ENCODE assay signal across 8 cellular contexts in the genomic region with DNA sequence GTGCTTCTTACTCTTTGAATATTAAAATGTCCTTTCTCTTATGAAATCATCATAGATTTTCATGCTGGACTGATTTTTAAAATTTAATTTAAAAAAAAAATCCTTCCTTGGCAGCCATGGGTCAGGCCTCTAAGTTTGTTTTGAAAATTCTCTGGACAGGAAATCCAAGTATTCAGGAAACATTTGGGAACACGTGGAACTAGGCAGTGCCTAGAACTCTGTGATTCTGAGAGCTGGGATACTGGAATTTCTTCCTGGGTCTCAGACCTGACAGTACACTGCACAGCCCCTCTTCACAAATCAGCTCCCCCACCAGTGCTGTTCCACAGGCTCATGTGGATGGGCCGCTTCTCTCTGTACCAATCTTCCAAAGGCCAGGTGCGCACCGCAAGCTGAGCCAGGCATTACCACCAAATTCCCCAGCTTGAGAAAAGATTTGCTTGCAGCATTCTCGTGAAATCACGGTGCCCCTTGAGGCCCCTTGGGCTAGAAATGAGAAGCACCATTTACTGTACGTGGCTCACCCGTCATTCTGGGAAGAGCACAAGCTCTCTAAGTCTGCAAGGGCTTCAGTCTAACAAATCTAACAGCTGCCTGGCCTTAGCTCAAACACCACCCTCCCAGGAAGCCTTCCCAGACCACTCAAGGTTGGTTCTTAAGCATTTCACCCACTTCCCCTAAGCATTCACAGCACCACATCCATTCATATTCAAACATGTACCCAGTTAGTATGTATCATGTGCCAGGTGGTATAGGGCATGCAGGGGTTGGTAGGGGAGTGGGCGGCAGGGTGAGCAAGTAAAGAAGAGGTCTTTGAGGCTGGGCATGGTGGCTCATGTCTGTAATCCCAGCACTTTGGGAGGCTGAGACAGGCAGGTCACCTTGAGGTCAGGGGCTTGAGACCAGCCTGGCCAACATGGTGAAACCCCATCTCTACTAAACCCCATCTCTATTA. TPM values are rescaled to one million over a fixed set of nuclear protein-coding genes. Genes with fewer than 3 reads are reported as not detected.
DNase-seq lines count a peak whose midpoint lies in the region; ATAC-seq and TF ChIP-seq lines count a peak whose summit lies in the region.

No MANE protein-coding gene starts in this region.

- no peak for DNase-seq in activated CD4-positive, alpha-beta T cell treated with anti-CD3 and anti-CD28 coated beads, Interleukin-2, amount 10 ng/mL, durations not matched to agents 24 days and 14 days
- DNase-seq in activated CD4-positive, alpha-beta T cell treated with anti-CD3 and anti-CD28 coated beads for 4 hours, result no peak
- DNase-seq in WERI-Rb-1, result no peak
- peak; percentile 44 for DNase-seq in left lobe of liver (ENCODE audit: low spot score)
- DNase-seq in thoracic aorta (ENCODE audit: low spot score), result no peak
- DNase-seq in NCI-H748 (lab: John Stamatoyannopoulos, UW; ENCODE audit: unreplicated experiment), result no peak
- DNase-seq in NCI-H2171 (lab: John Stamatoyannopoulos, UW), result no peak
- no peak for DNase-seq in amniotic stem cell (lab: John Stamatoyannopoulos, UW)

- no peaks in the 10 kb centered on the region for H3K9me3 Mint-ChIP-seq in activated CD4-positive, alpha-beta T cell treated with anti-CD3 and anti-CD28 coated beads, Interleukin-2, amount 10 ng/mL, durations not matched to agents 24 days and 14 days

- intact Hi-C loops in activated CD4-positive, alpha-beta T cell treated with anti-CD3 and anti-CD28 coated beads, Interleukin-2, amount 10 ng/mL, durations not matched to agents 24 days and 14 days (cut with micrococcal nuclease), result no loop called here

- ATAC-seq in left lobe of liver (no peak), thoracic aorta (ENCODE audit: insufficient number of reproducible peaks, low FRiP score, low read depth) (no peak)

- H3K4me3 ChIP-seq in WERI-Rb-1 (ENCODE audit: low read depth, low read length), result no peak overlapping the region
- no peak overlapping the region for H3K4me3 ChIP-seq in thoracic aorta

- peaks cover 16% of the 10 kb centered on the region for H3K36me3 Mint-ChIP-seq in activated CD4-positive, alpha-beta T cell treated with anti-CD3 and anti-CD28 coated beads, Interleukin-2, amount 10 ng/mL, durations not matched to agents 24 days and 14 days (ENCODE audit: low read depth)

- no peak overlapping the region for H3K4me3 Mint-ChIP-seq in activated CD4-positive, alpha-beta T cell treated with anti-CD3 and anti-CD28 coated beads, Interleukin-2, amount 10 ng/mL, durations not matched to agents 24 days and 14 days

- no peaks in the 10 kb centered on the region for H3K36me3 ChIP-seq in WERI-Rb-1
- no peaks in the 10 kb centered on the region for H3K36me3 ChIP-seq in thoracic aorta

- H3K27ac ChIP-seq in WERI-Rb-1, result peak overlapping the region; percentile 6
- peak overlapping the region; percentile 66 to 68 for H3K27ac ChIP-seq in thoracic aorta

- H3K27me3 Mint-ChIP-seq in activated CD4-positive, alpha-beta T cell treated with anti-CD3 and anti-CD28 coated beads, Interleukin-2, amount 10 ng/mL, durations not matched to agents 24 days and 14 days, result no peaks in the 10 kb centered on the region

- H3K27ac Mint-ChIP-seq in activated CD4-positive, alpha-beta T cell treated with anti-CD3 and anti-CD28 coated beads, Interleukin-2, amount 10 ng/mL, durations not matched to agents 24 days and 14 days, result peak overlapping the region; percentile 48

- no peaks in the 10 kb centered on the region for H3K9me3 ChIP-seq in WERI-Rb-1 (ENCODE audit: severe bottlenecking)
- no peaks in the 10 kb centered on the region for H3K9me3 ChIP-seq in thoracic aorta

- H3K4me1 Mint-ChIP-seq in activated CD4-positive, alpha-beta T cell treated with anti-CD3 and anti-CD28 coated beads, Interleukin-2, amount 10 ng/mL, durations not matched to agents 24 days and 14 days, result peaks cover 66% of the 10 kb centered on the region

- H3K4me1 ChIP-seq in thoracic aorta (ENCODE audit: control insufficient read depth in 1 of 2, low read depth in 2 of 2), result peaks cover 78 to 95% of the 10 kb centered on the region in 2 donors

- H3K27me3 ChIP-seq in WERI-Rb-1 (ENCODE audit: insufficient read depth, low read depth, severe bottlenecking) (no peaks in the 10 kb centered on the region), thoracic aorta (replicated peaks; ENCODE audit: insufficient read depth) (no peaks in the 10 kb centered on the region)

- TF ChIP-seq CTCF in WERI-Rb-1 (IDR thresholded peaks at IDR 0.05; ENCODE audit: low read depth, low read length) (no peak), thoracic aorta (IDR thresholded peaks at IDR 0.05) (no peak)

RNA-seq across cellular contexts. Expression of gene B4GALT1, which starts 26.5 kb away (rescaled TPM):
- 53.8 and 55.7 TPM in 2 replicates for total RNA-seq in activated CD4-positive, alpha-beta T cell treated with anti-CD3 and anti-CD28 coated beads, Interleukin-2, amount 10 ng/mL, durations not matched to agents 24 days and 14 days
- total RNA-seq in left lobe of liver (48.2 TPM), thoracic aorta (10 to 100 TPM; 59.4 to 86.6 TPM)
